ENCODE assay signal across 14 cellular contexts in genomic region chr9:37972346-37972745, GRCh38.
DNase-seq lines count a peak whose midpoint lies in the region; ATAC-seq, FAIRE-seq and TF ChIP-seq lines count a peak whose summit lies in the region.
"Had no signal": no experiment of that assay in that cellular context is flagged by ENCODE, and none has a peak within 500 bp of the region (broad histone marks: within the 10 kb centered on the region; RNA-seq: fewer than 3 reads in every experiment).

No MANE protein-coding gene starts in this region.

- no peaks in the 10 kb centered on the region for H3K9me2 ChIP-seq in GM23248 (ENCODE audit: insufficient read depth)

- peak; percentile 27 for DNase-seq in GM23248
- no peak for DNase-seq in WERI-Rb-1
- DNase-seq in fibroblast of lung (ENCODE audit: low read depth in 2 of 2): peak; percentile 39 to 42
- peak; percentile 36 for DNase-seq in small intestine
- no peak for DNase-seq in ureter (ENCODE audit: low spot score)
- no peak for DNase-seq in NCI-H2029 treated with DMSO at 0.1 percent for 48 hours (lab: John Stamatoyannopoulos, UW)
- DNase-seq: activated B cell treated with CpG ODN at 0.5 μM for 24 hours; heart right ventricle; lower lobe of right lung; MV-4-11; SHP77; stimulated activated CD4-positive, alpha-beta T cell treated with anti-CD3 and anti-CD28 coated beads, Interleukin-4, amount 100 ng/mL, for 1 hour; stimulated activated naive CD8-positive, alpha-beta T cell treated with anti-CD3 and anti-CD28 coated beads, Interleukin-15, amount 100 ng/mL, for 72 hours had no signal

- TF ChIP-seq CTCF in WERI-Rb-1 (IDR thresholded peaks at IDR 0.05; ENCODE audit: low read depth, low read length): 0 out of 2 replicates have a peak, but pooled peaks have one; percentile 7
- TF ChIP-seq CTCF in fibroblast of lung (conservative IDR thresholded peaks at IDR 0.05 in 1 of 2, IDR thresholded peaks at IDR 0.05 in 1 of 2; ENCODE audit: low read depth in 1 of 2, low read length in 2 of 2): peak in 1 of 2 donors; percentile 52

- in situ Hi-C loops in GM23248 (cut with MboI): no loop called here

- no peak overlapping the region for H2AFZ ChIP-seq in GM23248
- no peak overlapping the region for H2AFZ ChIP-seq in fibroblast of lung (ENCODE audit: low read length)

- no peak for ATAC-seq in HG02870 (IDR thresholded peaks at IDR 0.05; ENCODE audit: unreplicated experiment)
- ATAC-seq: heart right ventricle; lower lobe of right lung; stimulated activated naive CD8-positive, alpha-beta T cell treated with anti-CD3 and anti-CD28 coated beads, Interleukin-15, amount 100 ng/mL, for 72 hours had no signal

- H3K36me3 ChIP-seq in GM23248 (ENCODE audit: low read depth) (no peaks in the 10 kb centered on the region), WERI-Rb-1 (peaks cover 72% of the 10 kb centered on the region), fibroblast of lung (ENCODE audit: control insufficient read depth, insufficient read depth, low read length) (peaks cover 7% of the 10 kb centered on the region), small intestine (ENCODE audit: control insufficient read depth in 2 of 2, insufficient read depth in 2 of 2, low read length in 2 of 2) (peaks cover 0 to 2% of the 10 kb centered on the region in 2 donors)

- WGBS in GM23248 (ENCODE audit: low coverage in 1 of 2, low lambda C conversion rate in 2 of 2, missing lambda C conversion rate in 2 of 2), 2 experiments: 71 to 79% methylated on average over 2 of the region's 2 CpGs
- 21 to 52% (median 42%) methylated on average over 2 of the region's 2 CpGs for WGBS in small intestine, 3 donors

- H3K79me2 ChIP-seq in GM23248 (ENCODE audit: insufficient read depth): peaks cover 20% of the 10 kb centered on the region
- peaks cover 24% of the 10 kb centered on the region for H3K79me2 ChIP-seq in fibroblast of lung (ENCODE audit: control insufficient read depth, insufficient read depth, low read length)

- H3K4me1 ChIP-seq in GM23248 (ENCODE audit: insufficient read depth) (peaks cover 62% of the 10 kb centered on the region), fibroblast of lung (ENCODE audit: control insufficient read depth, extremely low read depth, insufficient read depth, low read length) (peaks cover 15% of the 10 kb centered on the region), small intestine (ENCODE audit: control insufficient read depth in 2 of 2, insufficient read depth in 1 of 2, low read depth in 1 of 2, low read length in 1 of 2) (peaks cover 8 to 12% of the 10 kb centered on the region in 2 donors)

- peaks cover 26% of the 10 kb centered on the region for H3F3A ChIP-seq in GM23248 (ENCODE audit: insufficient read depth)

- H3K27ac ChIP-seq in GM23248: no peak overlapping the region
- no peak overlapping the region for H3K27ac ChIP-seq in WERI-Rb-1
- H3K27ac ChIP-seq in fibroblast of lung (ENCODE audit: insufficient read depth, low read length): no peak overlapping the region
- no peak overlapping the region for H3K27ac ChIP-seq in small intestine (ENCODE audit: low read depth in 1 of 2, low read length in 1 of 2)
- H3K27ac ChIP-seq: heart right ventricle, lower lobe of right lung had no signal

- H3K9ac ChIP-seq in GM23248 (no peak overlapping the region), fibroblast of lung (ENCODE audit: insufficient read depth, low read length) (no peak overlapping the region)

- no peak for FAIRE-seq in small intestine (lab: Jason Lieb, UNC)

- H4K20me1 ChIP-seq in GM23248 (ENCODE audit: insufficient read depth) (no peaks in the 10 kb centered on the region), fibroblast of lung (ENCODE audit: control insufficient read depth, extremely low read depth, insufficient read depth, low read length) (no peaks in the 10 kb centered on the region)

- H3K4me3 ChIP-seq in GM23248 (no peak overlapping the region), WERI-Rb-1 (ENCODE audit: low read depth, low read length) (no peak overlapping the region), fibroblast of lung (replicated peaks in 1 of 4; ENCODE audit: control extremely low read depth in 1 of 4, insufficient read depth in 1 of 4, low read depth in 3 of 4, low read length in 4 of 4) (no peak overlapping the region), small intestine (ENCODE audit: low read depth in 1 of 2, low read length in 2 of 2) (no peak overlapping the region)
- H3K4me3 ChIP-seq: heart right ventricle, lower lobe of right lung had no signal

- H3K9me3 ChIP-seq in GM23248 (ENCODE audit: low read depth): no peaks in the 10 kb centered on the region
- H3K9me3 ChIP-seq in WERI-Rb-1 (ENCODE audit: severe bottlenecking): no peaks in the 10 kb centered on the region
- no peaks in the 10 kb centered on the region for H3K9me3 ChIP-seq in fibroblast of lung (ENCODE audit: control insufficient read depth, insufficient read depth, low read depth, low read length)
- no peaks in the 10 kb centered on the region for H3K9me3 ChIP-seq in small intestine (ENCODE audit: control insufficient read depth, low read depth)
- H3K9me3 ChIP-seq: heart right ventricle, lower lobe of right lung had no signal

- no peak overlapping the region for H3K4me2 ChIP-seq in GM23248 (ENCODE audit: unreplicated experiment)
- no peak overlapping the region for H3K4me2 ChIP-seq in fibroblast of lung (ENCODE audit: extremely low read depth, insufficient read depth, low read length)

- H3K27me3 ChIP-seq in GM23248 (replicated peaks; ENCODE audit: insufficient read depth) (no peaks in the 10 kb centered on the region), WERI-Rb-1 (ENCODE audit: insufficient read depth, low read depth, severe bottlenecking) (no peaks in the 10 kb centered on the region), fibroblast of lung (ENCODE audit: control insufficient read depth, insufficient read depth, low read length) (no peaks in the 10 kb centered on the region), small intestine (ENCODE audit: control insufficient read depth in 2 of 2, insufficient read depth in 2 of 2, low read length in 2 of 2) (no peaks in the 10 kb centered on the region)
- H3K27me3 ChIP-seq: heart right ventricle had no signal

Comparison
In these comparisons a context has a peak if more than half of its experiments do, and no peak if none do; other contexts are left out.
1. DNase-seq: peak in GM23248 (single experiment), fibroblast of lung (2 of 2) and small intestine (single experiment); none in WERI-Rb-1 (single experiment), ureter (single experiment) and NCI-H2029 treated with DMSO at 0.1 percent for 48 hours (single experiment).